24 cellular contexts compared by ENCODE assay signal in the genomic region with DNA sequence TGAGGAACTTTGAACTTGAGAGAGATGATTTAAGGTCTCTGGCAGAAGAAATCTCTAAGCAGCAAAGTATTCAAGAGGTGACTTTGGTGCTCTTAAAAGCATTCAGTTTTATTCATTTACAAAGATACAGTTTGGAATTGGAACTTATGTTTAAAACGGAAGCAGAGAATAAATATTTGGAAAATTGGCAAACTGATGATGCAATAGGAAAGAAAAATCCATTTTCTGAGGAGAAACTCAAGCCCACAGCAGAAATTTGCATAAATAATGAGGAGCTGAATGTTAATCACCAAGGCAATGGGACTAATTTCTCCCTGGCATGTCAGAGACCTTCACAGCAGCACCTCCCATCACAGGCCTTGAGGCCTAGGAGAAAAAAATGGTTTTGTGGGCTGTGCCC.
"Had no signal": no experiment of that assay in that cellular context is flagged by ENCODE, and none has a peak within 500 bp of the region (broad histone marks: within the 10 kb centered on the region; RNA-seq: fewer than 3 reads in every experiment).

No MANE protein-coding gene starts in this region.

- H3K4me3 ChIP-seq: neural progenitor cell, ovary, psoas muscle, skin epidermis, stomach, thoracic aorta, thyroid gland, tibial nerve, upper lobe of left lung had no signal

- H3K27me3 ChIP-seq: neural progenitor cell, ovary, stomach, thyroid gland, tibial nerve, upper lobe of left lung had no signal

- ATAC-seq: naive thymus-derived CD4-positive, alpha-beta T cell; natural killer cell; psoas muscle; right cardiac atrium; sciatic nerve; stimulated activated effector memory CD8-positive, alpha-beta T cell treated with anti-CD3 and anti-CD28 coated beads, Interleukin-12 subunit alpha, Interleukin-12 subunit beta, amount 100 ng/mL, for 72 hours; stimulated activated naive B cell treated with anti-CD40 and anti-IgM and Interleukin-4, amounts not matched to agents 10 μg/mL and 1 μg/mL and 100 μg/mL, for 72 hours had no signal

- H3K27ac ChIP-seq: neural progenitor cell, ovary, parathyroid adenoma, psoas muscle, skin epidermis, stomach, thoracic aorta, thyroid gland, tibial nerve, upper lobe of left lung had no signal

- H3K4me2 ChIP-seq: neural progenitor cell had no signal

- H3K36me3 ChIP-seq: neural progenitor cell, ovary, stomach, thoracic aorta, thyroid gland, tibial nerve, upper lobe of left lung had no signal

- H2AFZ ChIP-seq: neural progenitor cell, parathyroid adenoma had no signal

- DNase-seq: naive thymus-derived CD4-positive, alpha-beta T cell; natural killer cell; occipital lobe; ovary; posterior cingulate gyrus; psoas muscle; right cardiac atrium; stimulated activated CD4-positive, alpha-beta T cell treated with anti-CD3 and anti-CD28 coated beads, Interleukin-15, amount 100 ng/mL, for 24 hours; stimulated activated CD4-positive, alpha-beta T cell treated with anti-CD3 and anti-CD28 coated beads, Interleukin-2, amount 100 ng/mL, for 24 hours; stimulated activated CD4-positive, alpha-beta T cell treated with anti-CD3 and anti-CD28 coated beads, Interleukin-2, amount 100 ng/mL, for 48 hours; stimulated activated CD4-positive, alpha-beta T cell treated with anti-CD3 and anti-CD28 coated beads, Interleukin-4, amount 100 ng/mL, for 24 hours; stimulated activated naive B cell treated with anti-CD40 and anti-IgM and Interleukin-4, amounts not matched to agents 10 μg/mL and 1 μg/mL and 100 μg/mL, for 72 hours; stimulated activated naive CD4-positive, alpha-beta T cell treated with Interleukin-2 at 50 U/mL for 16 hours; stomach; thyroid gland; trophoblast cell; upper lobe of left lung had no signal

- H3K4me1 ChIP-seq: neural progenitor cell, parathyroid adenoma, psoas muscle, stomach, thyroid gland, tibial nerve, upper lobe of left lung had no signal

- H3K9ac ChIP-seq: neural progenitor cell, parathyroid adenoma had no signal

- H3K9me3 ChIP-seq: psoas muscle, thyroid gland had no signal
